In the genomic region with DNA sequence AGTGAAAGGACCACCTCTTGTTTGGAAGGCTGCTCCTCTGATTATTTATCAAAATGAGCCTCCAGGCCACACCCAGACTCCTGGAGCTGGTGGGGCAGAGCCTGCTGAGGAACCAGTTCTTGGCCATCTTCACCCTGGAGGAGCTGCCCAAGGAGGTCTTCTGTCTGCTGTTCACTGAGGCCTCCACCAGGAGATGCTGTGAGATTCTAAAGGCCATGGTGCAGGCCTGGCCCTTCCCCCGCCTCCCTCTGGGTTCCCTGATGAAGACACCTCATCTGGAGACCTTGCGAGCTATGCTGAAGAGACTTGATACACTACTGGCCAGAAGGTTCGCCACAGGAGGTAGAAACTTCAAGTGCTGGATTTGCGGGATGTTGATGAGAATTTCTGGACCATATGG, we compare ENCODE assay signal across 12 cellular contexts.
DNase-seq lines count a peak whose midpoint lies in the region; ATAC-seq and TF ChIP-seq lines count a peak whose summit lies in the region.
"Had no signal": no experiment of that assay in that cellular context is flagged by ENCODE, and none has a peak within 500 bp of the region (broad histone marks: within the 10 kb centered on the region; RNA-seq: fewer than 3 reads in every experiment).

No MANE protein-coding gene starts in this region.

- no peak overlapping the region for H3K4me3 Mint-ChIP-seq in activated CD8-positive, alpha-beta T cell treated with anti-CD3 and anti-CD28 coated beads for 36 hours
- no peak overlapping the region for H3K4me3 Mint-ChIP-seq in activated CD8-positive, alpha-beta T cell treated with anti-CD3 and anti-CD28 coated beads, Interleukin-2, amount 10 ng/mL, durations not matched to agents 7 days and 5 days
- H3K4me3 Mint-ChIP-seq in HFFc6, result no peak overlapping the region
- no peak overlapping the region for H3K4me3 Mint-ChIP-seq in activated naive CD8-positive, alpha-beta T cell treated with anti-CD3 and anti-CD28 coated beads, Interleukin-2, amount 50 U/mL, for 24 hours
- H3K4me3 Mint-ChIP-seq: B cell; stimulated activated naive CD8-positive, alpha-beta T cell treated with anti-CD3 and anti-CD28 coated beads, Interleukin-15, Interleukin-2, amounts not matched to agents 100 ng/mL and 50 ng/mL, for 24 hours had no signal

- H3K36me3 Mint-ChIP-seq in activated CD8-positive, alpha-beta T cell treated with anti-CD3 and anti-CD28 coated beads for 36 hours (ENCODE audit: low read depth), result no peaks in the 10 kb centered on the region
- H3K36me3 Mint-ChIP-seq in activated CD8-positive, alpha-beta T cell treated with anti-CD3 and anti-CD28 coated beads, Interleukin-2, amount 10 ng/mL, durations not matched to agents 7 days and 5 days (ENCODE audit: low read depth), result no peaks in the 10 kb centered on the region
- no peaks in the 10 kb centered on the region for H3K36me3 Mint-ChIP-seq in HFFc6 (ENCODE audit: low read depth)
- no peaks in the 10 kb centered on the region for H3K36me3 Mint-ChIP-seq in activated naive CD8-positive, alpha-beta T cell treated with anti-CD3 and anti-CD28 coated beads, Interleukin-2, amount 50 U/mL, for 24 hours (ENCODE audit: low read depth)

- no peaks in the 10 kb centered on the region for H3K9me3 Mint-ChIP-seq in activated CD8-positive, alpha-beta T cell treated with anti-CD3 and anti-CD28 coated beads for 36 hours
- H3K9me3 Mint-ChIP-seq in activated CD8-positive, alpha-beta T cell treated with anti-CD3 and anti-CD28 coated beads, Interleukin-2, amount 10 ng/mL, durations not matched to agents 7 days and 5 days (ENCODE audit: insufficient read depth), result no peaks in the 10 kb centered on the region
- no peaks in the 10 kb centered on the region for H3K9me3 Mint-ChIP-seq in HFFc6
- no peaks in the 10 kb centered on the region for H3K9me3 Mint-ChIP-seq in activated naive CD8-positive, alpha-beta T cell treated with anti-CD3 and anti-CD28 coated beads, Interleukin-2, amount 50 U/mL, for 24 hours
- H3K9me3 Mint-ChIP-seq: stimulated activated naive CD8-positive, alpha-beta T cell treated with anti-CD3 and anti-CD28 coated beads, Interleukin-15, Interleukin-2, amounts not matched to agents 100 ng/mL and 50 ng/mL, for 24 hours had no signal

- intact Hi-C loops in activated CD8-positive, alpha-beta T cell treated with anti-CD3 and anti-CD28 coated beads for 36 hours (cut with micrococcal nuclease), result no loop called here

- no peak for TF ChIP-seq CTCF in activated CD8-positive, alpha-beta T cell treated with anti-CD3 and anti-CD28 coated beads for 36 hours (IDR thresholded peaks at IDR 0.05)
- TF ChIP-seq CTCF in HFFc6 (IDR thresholded peaks at IDR 0.05), result peak; percentile 54

- DNase-seq in activated CD8-positive, alpha-beta T cell treated with anti-CD3 and anti-CD28 coated beads for 36 hours, result peak; percentile 41
- no peak for DNase-seq in activated CD8-positive, alpha-beta T cell treated with anti-CD3 and anti-CD28 coated beads, Interleukin-2, amount 10 ng/mL, durations not matched to agents 7 days and 5 days
- DNase-seq in HFFc6 (no peak), activated gamma-delta T cell (lab: John Stamatoyannopoulos, UW) (no peak)
- DNase-seq in activated naive CD8-positive, alpha-beta T cell treated with anti-CD3 and anti-CD28 coated beads, Interleukin-2, amount 50 U/mL, for 24 hours, result peak; percentile 7
- peak; percentile 0 to 3 for DNase-seq in stimulated activated CD4-positive, alpha-beta T cell treated with anti-CD3 and anti-CD28 coated beads, Interleukin-2, amount 100 ng/mL, for 48 hours
- no peak for DNase-seq in stimulated activated naive CD4-positive, alpha-beta T cell (lab: John Stamatoyannopoulos, UW)
- DNase-seq: effector CD4-positive, alpha-beta T cell; NCI-H1092 had no signal

- POLR2A ChIA-PET in activated CD8-positive, alpha-beta T cell treated with anti-CD3 and anti-CD28 coated beads for 36 hours (lab: Charles Lee), result no interaction called here
- POLR2A ChIA-PET in activated CD8-positive, alpha-beta T cell treated with anti-CD3 and anti-CD28 coated beads, Interleukin-2, amount 10 ng/mL, durations not matched to agents 7 days and 5 days (lab: Charles Lee), result no interaction called here

- no peaks in the 10 kb centered on the region for H3K4me1 Mint-ChIP-seq in activated CD8-positive, alpha-beta T cell treated with anti-CD3 and anti-CD28 coated beads for 36 hours (ENCODE audit: low read depth)
- no peaks in the 10 kb centered on the region for H3K4me1 Mint-ChIP-seq in activated CD8-positive, alpha-beta T cell treated with anti-CD3 and anti-CD28 coated beads, Interleukin-2, amount 10 ng/mL, durations not matched to agents 7 days and 5 days (ENCODE audit: low read depth)
- no peaks in the 10 kb centered on the region for H3K4me1 Mint-ChIP-seq in HFFc6 (ENCODE audit: low read depth)
- H3K4me1 Mint-ChIP-seq in activated naive CD8-positive, alpha-beta T cell treated with anti-CD3 and anti-CD28 coated beads, Interleukin-2, amount 50 U/mL, for 24 hours, result no peaks in the 10 kb centered on the region
- H3K4me1 Mint-ChIP-seq: B cell had no signal

- CTCF ChIA-PET in activated CD8-positive, alpha-beta T cell treated with anti-CD3 and anti-CD28 coated beads for 36 hours (lab: Charles Lee), result interaction anchor here (0.7 to 4.9 kb wide), 2 partner anchors 52 to 54 kb away, joined by 3 to 23 read pairs; no protein-coding TSS in a partner anchor
- CTCF ChIA-PET in activated CD8-positive, alpha-beta T cell treated with anti-CD3 and anti-CD28 coated beads, Interleukin-2, amount 10 ng/mL, durations not matched to agents 7 days and 5 days (lab: Charles Lee), result interaction anchor here (1.5 kb wide), 1 partner anchor 51 kb away, joined by 8 read pairs; no protein-coding TSS in a partner anchor

- no peak overlapping the region for H3K27ac Mint-ChIP-seq in activated CD8-positive, alpha-beta T cell treated with anti-CD3 and anti-CD28 coated beads for 36 hours
- H3K27ac Mint-ChIP-seq in activated CD8-positive, alpha-beta T cell treated with anti-CD3 and anti-CD28 coated beads, Interleukin-2, amount 10 ng/mL, durations not matched to agents 7 days and 5 days, result no peak overlapping the region
- H3K27ac Mint-ChIP-seq in HFFc6, result no peak overlapping the region
- no peak overlapping the region for H3K27ac Mint-ChIP-seq in activated naive CD8-positive, alpha-beta T cell treated with anti-CD3 and anti-CD28 coated beads, Interleukin-2, amount 50 U/mL, for 24 hours
- H3K27ac Mint-ChIP-seq: B cell; stimulated activated naive CD8-positive, alpha-beta T cell treated with anti-CD3 and anti-CD28 coated beads, Interleukin-15, Interleukin-2, amounts not matched to agents 100 ng/mL and 50 ng/mL, for 24 hours had no signal

- ATAC-seq in activated CD8-positive, alpha-beta T cell treated with anti-CD3 and anti-CD28 coated beads for 36 hours, result peak; percentile 39
- no peak for ATAC-seq in activated CD8-positive, alpha-beta T cell treated with anti-CD3 and anti-CD28 coated beads, Interleukin-2, amount 10 ng/mL, durations not matched to agents 7 days and 5 days
- ATAC-seq in activated naive CD8-positive, alpha-beta T cell treated with anti-CD3 and anti-CD28 coated beads, Interleukin-2, amount 50 U/mL, for 24 hours, result no peak
- no peak for ATAC-seq in HG03378 (IDR thresholded peaks at IDR 0.05; ENCODE audit: unreplicated experiment)

- H3K27me3 Mint-ChIP-seq in activated CD8-positive, alpha-beta T cell treated with anti-CD3 and anti-CD28 coated beads for 36 hours, result peaks cover 3% of the 10 kb centered on the region
- H3K27me3 Mint-ChIP-seq in activated CD8-positive, alpha-beta T cell treated with anti-CD3 and anti-CD28 coated beads, Interleukin-2, amount 10 ng/mL, durations not matched to agents 7 days and 5 days (ENCODE audit: low read depth), result peaks cover 4% of the 10 kb centered on the region
- peaks cover 2% of the 10 kb centered on the region; the same call in 1 of the 2 replicates for H3K27me3 Mint-ChIP-seq in HFFc6 (ENCODE audit: insufficient read depth)
- peaks cover 10% of the 10 kb centered on the region for H3K27me3 Mint-ChIP-seq in activated naive CD8-positive, alpha-beta T cell treated with anti-CD3 and anti-CD28 coated beads, Interleukin-2, amount 50 U/mL, for 24 hours

Comparison
In these comparisons a context has a peak if more than half of its experiments do, and no peak if none do; other contexts are left out.
1. DNase-seq: peak in activated CD8-positive, alpha-beta T cell treated with anti-CD3 and anti-CD28 coated beads for 36 hours (single experiment), activated naive CD8-positive, alpha-beta T cell treated with anti-CD3 and anti-CD28 coated beads, Interleukin-2, amount 50 U/mL, for 24 hours (single experiment) and stimulated activated CD4-positive, alpha-beta T cell treated with anti-CD3 and anti-CD28 coated beads, Interleukin-2, amount 100 ng/mL, for 48 hours (2 of 2); none in activated CD8-positive, alpha-beta T cell treated with anti-CD3 and anti-CD28 coated beads, Interleukin-2, amount 10 ng/mL, durations not matched to agents 7 days and 5 days (single experiment), HFFc6 (single experiment), activated gamma-delta T cell (single experiment) and stimulated activated naive CD4-positive, alpha-beta T cell (0 of 6).